In the genomic region with DNA sequence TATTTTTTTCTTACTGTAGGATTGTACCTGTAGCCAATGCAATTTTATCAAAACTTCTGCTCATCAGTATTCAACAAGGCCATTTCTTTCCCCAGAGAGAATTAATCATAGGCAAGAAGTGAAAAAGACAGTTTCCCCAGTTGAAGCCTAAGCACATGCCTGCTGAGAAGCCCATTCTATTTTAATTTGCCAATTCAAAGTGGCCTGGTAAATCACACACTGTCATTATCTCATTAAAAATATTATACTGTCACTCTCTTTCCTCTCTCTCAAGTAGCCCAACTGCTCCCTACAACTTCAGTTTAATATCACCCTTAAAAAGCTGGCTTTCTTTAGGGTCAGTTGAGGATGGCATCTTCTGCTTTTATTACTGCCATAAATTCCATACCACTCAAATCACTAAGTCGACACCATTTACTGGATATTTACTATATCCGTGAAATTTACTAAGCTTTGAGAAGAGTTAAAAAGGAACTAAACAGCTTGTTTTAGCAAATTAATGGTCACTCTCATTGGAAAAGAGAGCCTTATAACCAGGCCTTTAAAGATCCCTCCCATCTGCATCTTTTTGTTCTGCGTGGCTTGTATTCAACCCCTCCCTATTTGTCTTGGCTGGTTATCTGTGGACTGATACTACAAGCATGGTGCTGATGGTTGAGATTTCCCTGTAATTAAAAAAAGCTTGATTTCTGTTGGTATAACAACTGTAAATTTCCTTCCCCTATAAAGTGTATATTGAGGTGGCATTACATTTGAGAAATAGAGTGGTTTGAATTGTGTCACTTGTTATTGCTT, we compare ENCODE assay signal across 16 cellular contexts.
DNase-seq lines count a peak whose midpoint lies in the region; ATAC-seq lines count a peak whose summit lies in the region.
"Had no signal": no experiment of that assay in that cellular context is flagged by ENCODE, and none has a peak within 500 bp of the region (broad histone marks: within the 10 kb centered on the region; RNA-seq: fewer than 3 reads in every experiment).

No MANE protein-coding gene starts in this region.

- no peak for ATAC-seq in stimulated activated naive CD8-positive, alpha-beta T cell treated with anti-CD3 and anti-CD28 coated beads, Interleukin-15, Interleukin-2, amounts not matched to agents 100 U/mL and 50 U/mL, for 24 hours
- no peak for ATAC-seq in HG03469 (IDR thresholded peaks at IDR 0.05; ENCODE audit: unreplicated experiment)
- ATAC-seq: left lung had no signal

- DNase-seq in COR-L47 (lab: John Stamatoyannopoulos, UW) (peak; percentile 50), LoVo (ENCODE audit: low spot score) (peak; percentile 58), NCI-H2196 (lab: John Stamatoyannopoulos, UW; ENCODE audit: unreplicated experiment) (peak; percentile 19), fibroblast of gingiva (ENCODE audit: low read depth) (peak; percentile 4), kidney glomerular epithelial cell (lab: John Stamatoyannopoulos, UW) (no peak), T1000 (lab: John Stamatoyannopoulos, UW) (no peak)
- DNase-seq in stimulated activated naive CD8-positive, alpha-beta T cell treated with anti-CD3 and anti-CD28 coated beads, Interleukin-15, Interleukin-2, amounts not matched to agents 100 U/mL and 50 U/mL, for 24 hours, result no peak
- DNase-seq: activated B cell treated with CpG ODN at 0.5 μM for 24 hours; activated CD4-positive, alpha-beta memory T cell treated with anti-CD3 and anti-CD28 coated beads for 36 hours; activated naive CD4-positive, alpha-beta T cell; anterior cingulate cortex; left lung; NCI-H187 treated with DMSO at 0.1 percent for 48 hours; NCI-H774; PC-9 had no signal

Comparison
In these comparisons a context has a peak if more than half of its experiments do, and no peak if none do; other contexts are left out.
1. DNase-seq: peak in COR-L47 (single experiment), LoVo (single experiment), NCI-H2196 (single experiment) and fibroblast of gingiva (single experiment); none in kidney glomerular epithelial cell (single experiment), stimulated activated naive CD8-positive, alpha-beta T cell treated with anti-CD3 and anti-CD28 coated beads, Interleukin-15, Interleukin-2, amounts not matched to agents 100 U/mL and 50 U/mL, for 24 hours (single experiment) and T1000 (single experiment).